In genomic region chr2:171999125-171999524, GRCh38 we compare ENCODE assay signal across 8 cellular contexts. TPM values are rescaled to one million over a fixed set of nuclear protein-coding genes. Genes with fewer than 3 reads are reported as not detected.
A peak's percentile ranks its signal among the peaks of the same experiment; 100 is the strongest.
DNase-seq lines count a peak whose midpoint lies in the region; ATAC-seq and TF ChIP-seq lines count a peak whose summit lies in the region.

No MANE protein-coding gene starts in this region.

- peaks cover 6% of the 10 kb centered on the region for H3K27me3 Mint-ChIP-seq in activated T-cell treated with anti-CD3 and anti-CD28 coated beads, Interleukin-2, amount 50 U/mL, for 24 hours

- no peak for DNase-seq in activated T-cell treated with anti-CD3 and anti-CD28 coated beads, Interleukin-2, amount 50 U/mL, for 24 hours
- DNase-seq in activated T-cell treated with anti-CD3 and anti-CD28 coated beads for 4 hours (no peak), SK-N-DZ (ENCODE audit: low spot score) (peak; percentile 10), fibroblast of pulmonary artery (ENCODE audit: low read depth) (no peak), retinal pigment epithelial cell (ENCODE audit: low read depth) (no peak), NCI-H510A (lab: John Stamatoyannopoulos, UW) (no peak), NCI-H510A treated with DMSO at 0.1 percent for 48 hours (lab: John Stamatoyannopoulos, UW) (no peak)

- peaks cover 7% of the 10 kb centered on the region for H3K36me3 Mint-ChIP-seq in activated T-cell treated with anti-CD3 and anti-CD28 coated beads, Interleukin-2, amount 50 U/mL, for 24 hours (ENCODE audit: low read depth)

- peaks cover 29% of the 10 kb centered on the region for H3K4me1 Mint-ChIP-seq in activated T-cell treated with anti-CD3 and anti-CD28 coated beads, Interleukin-2, amount 50 U/mL, for 24 hours (ENCODE audit: low read depth)

- H3K4me3 ChIP-seq in fibroblast of pulmonary artery (replicated peaks; ENCODE audit: low read depth, low read length) (peak overlapping the region; percentile 98), retinal pigment epithelial cell (ENCODE audit: low read length) (peak overlapping the region; percentile 56)

- peak overlapping the region; percentile 75 for H3K27ac Mint-ChIP-seq in activated T-cell treated with anti-CD3 and anti-CD28 coated beads, Interleukin-2, amount 50 U/mL, for 24 hours

- H3K4me3 Mint-ChIP-seq in activated T-cell treated with anti-CD3 and anti-CD28 coated beads, Interleukin-2, amount 50 U/mL, for 24 hours, result peak overlapping the region; percentile 85

- ATAC-seq in HG02588 (IDR thresholded peaks at IDR 0.05; ENCODE audit: unreplicated experiment), result no peak

- no peaks in the 10 kb centered on the region for H3K9me3 Mint-ChIP-seq in activated T-cell treated with anti-CD3 and anti-CD28 coated beads, Interleukin-2, amount 50 U/mL, for 24 hours

- no peak for TF ChIP-seq CTCF in fibroblast of pulmonary artery (IDR thresholded peaks at IDR 0.05; ENCODE audit: low read length, missing control alignments)
- TF ChIP-seq CTCF in retinal pigment epithelial cell (conservative IDR thresholded peaks at IDR 0.05; ENCODE audit: low read depth, low read length), result no peak

RNA-seq across cellular contexts. Expression of gene METAP1D, which starts 0.6 kb away (rescaled TPM):
- 10.9 and 14.7 TPM in 2 replicates for polyA plus RNA-seq in SK-N-DZ (2014; cell fraction: cytosol; rRNA removed)
- 21.5 and 32.4 TPM in 2 replicates for polyA plus RNA-seq in SK-N-DZ (2014; cell fraction: nucleus; rRNA removed)
